Comparison of ENCODE assay signal across 8 cellular contexts in genomic region chr9:38068616-38068865, GRCh38. TPM values are rescaled to one million over a fixed set of nuclear protein-coding genes. Genes with fewer than 3 reads are reported as not detected.
A peak's percentile ranks its signal among the peaks of the same experiment; 100 is the strongest.
DNase-seq lines count a peak whose midpoint lies in the region; ATAC-seq and TF ChIP-seq lines count a peak whose summit lies in the region.

No MANE protein-coding gene starts in this region.

- DNase-seq in Calu3 (no peak), GM20000 (ENCODE audit: low spot score) (peak; percentile 82), WTC11 (ENCODE audit: low spot score) (no peak), endodermal cell (peak; percentile 77), mucosa of descending colon (peak in 2 of 3 donors; percentile 53 to 72), mesenteric fat pad (ENCODE audit: low spot score) (no peak)

- H3K4me3 Mint-ChIP-seq in Calu3 (ENCODE audit: low read depth, unreplicated experiment) (peak overlapping the region; percentile 64), WTC11 (peak overlapping the region; percentile 46), endodermal cell (peak overlapping the region; percentile 89)

- ATAC-seq in HG03565 (IDR thresholded peaks at IDR 0.05; ENCODE audit: unreplicated experiment) (peak; percentile 24), WTC11 (no peak), mucosa of descending colon (peak; percentile 14)

- H3K9me3 ChIP-seq in endodermal cell (ENCODE audit: control insufficient read depth, low read length) (no peaks in the 10 kb centered on the region), mucosa of descending colon (no peaks in the 10 kb centered on the region)

- H3K36me3 Mint-ChIP-seq in Calu3 (ENCODE audit: insufficient read depth, unreplicated experiment) (peaks cover 59% of the 10 kb centered on the region), WTC11 (no peaks in the 10 kb centered on the region), endodermal cell (ENCODE audit: low read depth) (peaks cover 8% of the 10 kb centered on the region)

- H3K27me3 Mint-ChIP-seq in Calu3 (ENCODE audit: unreplicated experiment) (no peaks in the 10 kb centered on the region), WTC11 (ENCODE audit: low read depth) (peaks cover 30% of the 10 kb centered on the region), endodermal cell (ENCODE audit: insufficient read depth) (peaks cover 4% of the 10 kb centered on the region)

- H3K27me3 ChIP-seq in endodermal cell (ENCODE audit: control insufficient read depth, insufficient read depth, low read length, poor library complexity, severe bottlenecking): no peaks in the 10 kb centered on the region

- CTCF ChIA-PET in Calu3 (lab: Charles Lee): no interaction called here
- CTCF ChIA-PET in WTC11 (lab: Charles Lee): interaction anchor here (1.3 to 3.7 kb wide), 2 partner anchors 51 to 155 kb away, joined by 6 to 42 read pairs; no protein-coding TSS in a partner anchor

- WGBS in endodermal cell (ENCODE audit: insufficient coverage in 1 of 2, insufficient read length in 1 of 2), 2 experiments: 0% methylated on average over 19 to 35 of the region's 35 CpGs
- WGBS in urinary bladder: under 1% methylated on average over 35 of the region's 35 CpGs

- H3K4me1 ChIP-seq in endodermal cell (ENCODE audit: control insufficient read depth, insufficient read depth, low read length) (peaks cover 14% of the 10 kb centered on the region), mucosa of descending colon (ENCODE audit: low read depth) (peaks cover 40% of the 10 kb centered on the region), urinary bladder (ENCODE audit: insufficient read depth) (no peaks in the 10 kb centered on the region)

- H3K4me3 ChIP-seq in endodermal cell (ENCODE audit: low read length) (peak overlapping the region; percentile 85), mucosa of descending colon (peak overlapping the region; percentile 78), urinary bladder (ENCODE audit: low read depth, low read length) (peak overlapping the region; percentile 93)

- intact Hi-C loops in Calu3 (cut with micrococcal nuclease; ENCODE audit: unreplicated experiment) (no loop called here), mucosa of descending colon (cut with DNase I, micrococcal nuclease) (loop anchor here (5.0 to 10.0 kb wide), 2 partner anchors 101 to 144 kb away; no protein-coding TSS in a partner anchor)

- POLR2A ChIA-PET in WTC11 (lab: Charles Lee): interaction anchor here (1.4 to 4.1 kb wide), 2 partner anchors 51 to 165 kb away, joined by 4 to 21 read pairs; no protein-coding TSS in a partner anchor

- peaks cover 11% of the 10 kb centered on the region for H3K4me1 Mint-ChIP-seq in Calu3 (ENCODE audit: low read depth, unreplicated experiment)
- peaks cover 47% of the 10 kb centered on the region for H3K4me1 Mint-ChIP-seq in WTC11
- H3K4me1 Mint-ChIP-seq in endodermal cell: peaks cover 50% of the 10 kb centered on the region

- H3K9me3 Mint-ChIP-seq in Calu3 (ENCODE audit: low read depth, unreplicated experiment) (no peaks in the 10 kb centered on the region), WTC11 (no peaks in the 10 kb centered on the region), endodermal cell (no peaks in the 10 kb centered on the region)

- H3K9ac ChIP-seq in endodermal cell (ENCODE audit: extremely low read depth, low read length, poor library complexity, severe bottlenecking): peak overlapping the region; percentile 64

- H3K27ac Mint-ChIP-seq in Calu3 (ENCODE audit: unreplicated experiment): no peak overlapping the region
- no peak overlapping the region for H3K27ac Mint-ChIP-seq in WTC11
- no peak overlapping the region for H3K27ac Mint-ChIP-seq in endodermal cell

- H3K27ac ChIP-seq in endodermal cell (ENCODE audit: low read depth, low read length) (peak overlapping the region; percentile 40), urinary bladder (ENCODE audit: low read depth) (peak overlapping the region; percentile 88)

- BruUV-seq in Calu3 (replicated peaks; lab: Mats Ljungman, UMichigan): no TSS peak

- peaks cover 14% of the 10 kb centered on the region for H3K36me3 ChIP-seq in endodermal cell (ENCODE audit: control insufficient read depth, insufficient read depth, low read length)
- H3K36me3 ChIP-seq in mucosa of descending colon (ENCODE audit: low read depth): no peaks in the 10 kb centered on the region
- no peaks in the 10 kb centered on the region for H3K36me3 ChIP-seq in urinary bladder (ENCODE audit: insufficient read depth)

- no peak for TF ChIP-seq CTCF in Calu3 (IDR thresholded peaks at IDR 0.05; ENCODE audit: unreplicated experiment)
- peak; percentile 44 for TF ChIP-seq CTCF in GM20000 (IDR thresholded peaks at IDR 0.05; ENCODE audit: extremely low read depth, missing control alignments)
- no peak for TF ChIP-seq CTCF in WTC11 (IDR thresholded peaks at IDR 0.05)
- TF ChIP-seq CTCF in endodermal cell (conservative IDR thresholded peaks at IDR 0.05): no peak
- peak; percentile 34 for TF ChIP-seq CTCF in mucosa of descending colon (IDR thresholded peaks at IDR 0.05)

TF ChIP-seq in WTC11, 78 proteins besides CTCF, POLR2A, EP300 and RAD21:
- TF ChIP-seq ZNF396 (CRISPR knock-in tag; IDR thresholded peaks at IDR 0.05; ENCODE audit: borderline replicate concordance) (no peak), ZNF263 (CRISPR knock-in tag; IDR thresholded peaks at IDR 0.05; ENCODE audit: low read depth) (no peak), MAX (CRISPR knock-in tag; IDR thresholded peaks at IDR 0.05) (0 out of 2 replicates have a peak, but pooled peaks have one; percentile 5)

RNA-seq across cellular contexts. Expression of gene SHB, which starts 0.5 kb away (rescaled TPM):
- total RNA-seq in Calu3 (2022): 7.6 and 8.7 TPM in 2 replicates
- total RNA-seq in WTC11 (2021): 9.5 to 12.2 TPM (median 10.6 TPM) in 3 replicates
- total RNA-seq in endodermal cell: 10 to 100 TPM; 28.1 to 38.1 TPM
- 10.8 TPM for polyA plus RNA-seq in endodermal cell (2013, experiment 1 of 2)
- polyA plus RNA-seq in endodermal cell (2013, experiment 2 of 2): 12.5 TPM
- 10 to 100 TPM; 20.3 to 23.9 (median 20.6) TPM for total RNA-seq in mucosa of descending colon
- 10.4 TPM for total RNA-seq in urinary bladder
- 17.1 TPM for polyA plus RNA-seq in urinary bladder
- 19.3 TPM for total RNA-seq in mesenteric fat pad

Comparison
In these comparisons a context has a peak if more than half of its experiments do, and no peak if none do; other contexts are left out.
1. DNase-seq: peak in GM20000 (single experiment), endodermal cell (single experiment) and mucosa of descending colon (2 of 3); none in Calu3 (single experiment), WTC11 (single experiment) and mesenteric fat pad (single experiment).
2. CTCF ChIP-seq: peak in GM20000 (single experiment) and mucosa of descending colon (single experiment); none in Calu3 (single experiment), WTC11 (single experiment) and endodermal cell (single experiment).
3. Peak in every context shown above with its lines, with median percentiles within 50 percentile points of each other: H3K4me3 Mint-ChIP-seq and H3K4me3 ChIP-seq.